In the genomic region with DNA sequence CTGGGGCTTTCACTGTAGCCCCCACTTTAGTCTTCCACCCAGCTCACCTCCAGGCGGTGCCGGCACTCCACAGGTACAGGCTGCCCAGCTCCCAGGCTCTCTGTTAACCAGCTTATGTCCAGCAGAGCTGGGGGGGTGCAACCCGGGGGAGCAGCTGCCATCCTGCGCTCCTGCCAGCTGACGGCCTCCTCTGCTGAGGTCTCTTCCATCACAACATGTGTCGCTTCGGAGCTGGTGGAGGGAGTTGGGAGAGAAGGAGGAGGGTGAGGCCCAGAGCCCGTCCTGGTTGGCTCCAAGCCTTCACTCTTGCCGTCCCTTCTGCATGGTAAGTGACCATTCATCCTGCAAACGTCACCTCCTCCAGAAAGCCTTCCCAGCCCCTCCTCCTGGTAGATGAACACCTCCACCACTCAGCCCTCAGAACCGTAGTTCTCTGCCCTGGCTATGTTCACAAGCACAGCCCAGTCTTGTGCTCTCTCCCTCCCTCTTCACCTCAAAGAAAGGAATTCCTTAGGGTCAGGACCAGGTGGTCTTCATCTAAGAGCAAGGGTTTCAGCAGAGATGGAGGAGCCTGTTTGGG, we compare ENCODE assay signal across 1 cellular context.
TF ChIP-seq lines count a peak whose summit lies in the region.

No MANE protein-coding gene starts in this region.

TF ChIP-seq in HepG2, 621 proteins besides CTCF, POLR2A, EP300 and RAD21:
- TF ChIP-seq AHR (CRISPR knock-in tag; IDR thresholded peaks at IDR 0.05) (no peak), ZNF496 (CRISPR knock-in tag; IDR thresholded peaks at IDR 0.05; ENCODE audit: insufficient replicate concordance) (no peak), XBP1 (CRISPR knock-in tag; IDR thresholded peaks at IDR 0.05) (no peak), IRX3 (CRISPR knock-in tag; IDR thresholded peaks at IDR 0.05; ENCODE audit: borderline replicate concordance, low read depth) (no peak), SOX6 (IDR thresholded peaks at IDR 0.05) (no peak), SOX6 (CRISPR knock-in tag; IDR thresholded peaks at IDR 0.05) (no peak), ZNF569 (CRISPR knock-in tag; IDR thresholded peaks at IDR 0.05; ENCODE audit: borderline replicate concordance) (no peak), ZBTB1 (CRISPR knock-in tag; IDR thresholded peaks at IDR 0.05; ENCODE audit: borderline replicate concordance) (no peak), NFYC (CRISPR knock-in tag; IDR thresholded peaks at IDR 0.05) (no peak), ISL2 (CRISPR knock-in tag; IDR thresholded peaks at IDR 0.05) (no peak)
- TF ChIP-seq, protein P1, sequence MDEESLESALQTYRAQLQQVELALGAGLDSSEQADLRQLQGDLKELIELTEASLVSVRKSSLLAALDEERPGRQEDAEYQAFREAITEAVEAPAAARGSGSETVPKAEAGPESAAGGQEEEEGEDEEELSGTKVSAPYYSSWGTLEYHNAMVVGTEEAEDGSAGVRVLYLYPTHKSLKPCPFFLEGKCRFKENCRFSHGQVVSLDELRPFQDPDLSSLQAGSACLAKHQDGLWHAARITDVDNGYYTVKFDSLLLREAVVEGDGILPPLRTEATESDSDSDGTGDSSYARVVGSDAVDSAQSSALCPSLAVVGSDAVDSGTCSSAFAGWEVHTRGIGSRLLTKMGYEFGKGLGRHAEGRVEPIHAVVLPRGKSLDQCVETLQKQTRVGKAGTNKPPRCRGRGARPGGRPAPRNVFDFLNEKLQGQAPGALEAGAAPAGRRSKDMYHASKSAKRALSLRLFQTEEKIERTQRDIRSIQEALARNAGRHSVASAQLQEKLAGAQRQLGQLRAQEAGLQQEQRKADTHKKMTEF (CRISPR knock-in tag; IDR thresholded peaks at IDR 0.05), result no peak
- TF ChIP-seq, protein P2, sequence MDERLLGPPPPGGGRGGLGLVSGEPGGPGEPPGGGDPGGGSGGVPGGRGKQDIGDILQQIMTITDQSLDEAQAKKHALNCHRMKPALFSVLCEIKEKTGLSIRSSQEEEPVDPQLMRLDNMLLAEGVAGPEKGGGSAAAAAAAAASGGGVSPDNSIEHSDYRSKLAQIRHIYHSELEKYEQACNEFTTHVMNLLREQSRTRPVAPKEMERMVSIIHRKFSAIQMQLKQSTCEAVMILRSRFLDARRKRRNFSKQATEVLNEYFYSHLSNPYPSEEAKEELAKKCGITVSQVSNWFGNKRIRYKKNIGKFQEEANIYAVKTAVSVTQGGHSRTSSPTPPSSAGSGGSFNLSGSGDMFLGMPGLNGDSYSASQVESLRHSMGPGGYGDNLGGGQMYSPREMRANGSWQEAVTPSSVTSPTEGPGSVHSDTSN (CRISPR knock-in tag; IDR thresholded peaks at IDR 0.05), result no peak
